In genomic region chr9:98146101-98146991, GRCh38 we compare ENCODE assay signal across 8 cellular contexts. TPM values are rescaled to one million over a fixed set of nuclear protein-coding genes. Genes with fewer than 3 reads are reported as not detected.
A peak's percentile ranks its signal among the peaks of the same experiment; 100 is the strongest.
DNase-seq lines count a peak whose midpoint lies in the region; ATAC-seq and TF ChIP-seq lines count a peak whose summit lies in the region.

No MANE protein-coding gene starts in this region.

- peaks cover 47% of the 10 kb centered on the region for H3K4me1 ChIP-seq in suprapubic skin

- no peaks in the 10 kb centered on the region for H3K9me3 ChIP-seq in suprapubic skin
- H3K9me3 ChIP-seq in CD4-positive, alpha-beta T cell (ENCODE audit: control insufficient read depth, low read length), result no peaks in the 10 kb centered on the region

- TF ChIP-seq EP300 in suprapubic skin (IDR thresholded peaks at IDR 0.05), result no peak

- H3K27ac ChIP-seq in suprapubic skin, result peak overlapping the region; percentile 89
- no peak overlapping the region for H3K27ac ChIP-seq in CD4-positive, alpha-beta T cell (ENCODE audit: low read depth, low read length)

- no peak overlapping the region for H3K4me3 ChIP-seq in fibroblast of the aortic adventitia (ENCODE audit: low read depth, low read length)
- H3K4me3 ChIP-seq in suprapubic skin, result no peak overlapping the region

- peak; percentile 72 for ATAC-seq in GM21529 (IDR thresholded peaks at IDR 0.05; ENCODE audit: unreplicated experiment)
- ATAC-seq in CD4-positive, alpha-beta T cell (ENCODE audit: poor library complexity), result no peak

- no peak overlapping the region for H3K27ac Mint-ChIP-seq in glutamatergic neuron (ENCODE audit: unreplicated experiment)
- H3K27ac Mint-ChIP-seq in CD4-positive, alpha-beta T cell, result no peak overlapping the region

- no peak for TF ChIP-seq POLR2A in suprapubic skin (IDR thresholded peaks at IDR 0.05)

- intact Hi-C loops in CD4-positive, alpha-beta T cell (cut with DNase I, micrococcal nuclease), result no loop called here

- TF ChIP-seq CTCF in AG09319 (IDR thresholded peaks at IDR 0.05; ENCODE audit: low read depth, low read length) (no peak), fibroblast of the aortic adventitia (IDR thresholded peaks at IDR 0.05; ENCODE audit: insufficient read depth, low read length) (no peak), suprapubic skin (IDR thresholded peaks at IDR 0.05) (no peak), glutamatergic neuron (IDR thresholded peaks at IDR 0.05; ENCODE audit: partially characterized antibody, unreplicated experiment) (no peak)
- no peak for TF ChIP-seq CTCF in CD4-positive, alpha-beta T cell (IDR thresholded peaks at IDR 0.05)

- WGBS in suprapubic skin, result 48% methylated on average over 7 of the region's 7 CpGs

- H3K4me1 Mint-ChIP-seq in glutamatergic neuron (ENCODE audit: low read depth, unreplicated experiment), result peaks cover 8% of the 10 kb centered on the region
- H3K4me1 Mint-ChIP-seq in CD4-positive, alpha-beta T cell (ENCODE audit: low read depth), result peaks cover 5% of the 10 kb centered on the region

- H3K36me3 ChIP-seq in suprapubic skin, result no peaks in the 10 kb centered on the region

- CTCF ChIA-PET in CD4-positive, alpha-beta T cell (lab: Charles Lee), result no interaction called here

- no peaks in the 10 kb centered on the region for H3K36me3 Mint-ChIP-seq in glutamatergic neuron (ENCODE audit: unreplicated experiment)
- H3K36me3 Mint-ChIP-seq in CD4-positive, alpha-beta T cell (ENCODE audit: low read depth), result peaks cover 20% of the 10 kb centered on the region

- no peaks in the 10 kb centered on the region for H3K27me3 ChIP-seq in suprapubic skin
- no peaks in the 10 kb centered on the region for H3K27me3 ChIP-seq in CD4-positive, alpha-beta T cell (ENCODE audit: control insufficient read depth, insufficient read depth, low read length)

- peak; percentile 14 for DNase-seq in AG09319 (ENCODE audit: extremely low read depth, low read depth)
- peak; percentile 35 to 56 for DNase-seq in NCI-H526 (lab: John Stamatoyannopoulos, UW)
- peak; percentile 40 for DNase-seq in fibroblast of the aortic adventitia (ENCODE audit: low read depth)
- peak; percentile 80 to 85 for DNase-seq in suprapubic skin (ENCODE audit: low spot score in 2 of 2)
- no peak for DNase-seq in glutamatergic neuron
- DNase-seq in activated gamma-delta T cell treated with Interleukin-2 at 50 U/mL for 16 hours, result no peak
- DNase-seq in CD4-positive, alpha-beta T cell, result no peak

- POLR2A ChIA-PET in CD4-positive, alpha-beta T cell (lab: Charles Lee), result no interaction called here

- H3K9me3 Mint-ChIP-seq in glutamatergic neuron (ENCODE audit: unreplicated experiment), result peaks cover 5% of the 10 kb centered on the region
- H3K9me3 Mint-ChIP-seq in CD4-positive, alpha-beta T cell, result no peaks in the 10 kb centered on the region

- H3K27me3 Mint-ChIP-seq in glutamatergic neuron (ENCODE audit: unreplicated experiment), result peaks cover 6% of the 10 kb centered on the region
- no peaks in the 10 kb centered on the region for H3K27me3 Mint-ChIP-seq in CD4-positive, alpha-beta T cell

- no peak overlapping the region for H3K4me3 Mint-ChIP-seq in glutamatergic neuron (ENCODE audit: unreplicated experiment)
- no peak overlapping the region for H3K4me3 Mint-ChIP-seq in CD4-positive, alpha-beta T cell

RNA-seq across cellular contexts. Expression of gene TRIM14, which starts 27.3 kb away (rescaled TPM):
- total RNA-seq in fibroblast of the aortic adventitia (ENCODE audit: low replicate concordance) (0.81 and 2.0 TPM in 2 replicates), suprapubic skin (10 to 100 TPM; 15.8 to 22.9 (median 20.0) TPM), glutamatergic neuron (ENCODE audit: unreplicated experiment) (0.71 TPM)
- 10 to 100 TPM; 23.5 to 23.6 TPM for total RNA-seq in CD4-positive, alpha-beta T cell

RNA-seq across cellular contexts. Expression of gene CORO2A, which starts 46.1 kb away (rescaled TPM):
- 0.36 and 0.57 TPM in 2 replicates for total RNA-seq in fibroblast of the aortic adventitia (ENCODE audit: low replicate concordance)
- total RNA-seq in suprapubic skin, result 10 to 100 TPM; 17.5 to 25.0 (median 19.9) TPM
- 23.9 TPM for total RNA-seq in glutamatergic neuron (ENCODE audit: unreplicated experiment)
- total RNA-seq in CD4-positive, alpha-beta T cell, result 1 to 10 TPM; 6.8 to 8.5 TPM

Comparison
In these comparisons a context has a peak if more than half of its experiments do, and no peak if none do; other contexts are left out.
1. DNase-seq: peak in AG09319 (single experiment), NCI-H526 (2 of 2), fibroblast of the aortic adventitia (single experiment) and suprapubic skin (2 of 2); none in glutamatergic neuron (single experiment), activated gamma-delta T cell treated with Interleukin-2 at 50 U/mL for 16 hours (single experiment) and CD4-positive, alpha-beta T cell (0 of 10).